17 cellular contexts compared by ENCODE assay signal in the genomic region with DNA sequence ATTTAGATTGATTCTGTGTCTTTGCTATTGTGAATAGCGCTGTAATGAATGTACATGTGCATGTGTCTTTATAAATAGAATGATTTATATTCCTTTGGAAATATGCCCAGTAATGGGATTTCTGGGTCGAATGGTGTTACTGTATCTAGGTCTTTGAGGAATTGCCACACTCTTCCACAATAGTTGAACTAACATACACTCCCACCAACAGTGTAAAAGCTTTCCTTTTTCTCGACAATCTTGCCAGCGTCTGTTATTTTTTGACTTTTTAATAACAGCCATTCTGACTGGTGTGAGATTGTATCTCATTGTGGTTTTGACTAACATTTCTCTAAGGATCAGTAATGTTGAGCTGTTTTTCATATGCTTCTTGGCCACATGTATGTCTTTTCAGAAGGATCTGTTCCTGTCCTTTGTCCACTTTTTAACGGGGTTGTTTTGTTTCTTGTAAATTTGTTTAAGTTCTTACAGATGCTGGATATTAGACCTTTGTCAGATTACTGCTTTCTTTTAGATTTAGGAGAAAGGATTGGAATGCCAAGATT.
DNase-seq lines count a peak whose midpoint lies in the region; ATAC-seq, FAIRE-seq and TF ChIP-seq lines count a peak whose summit lies in the region.
"Had no signal": no experiment of that assay in that cellular context is flagged by ENCODE, and none has a peak within 500 bp of the region (broad histone marks: within the 10 kb centered on the region; RNA-seq: fewer than 3 reads in every experiment).

No MANE protein-coding gene starts in this region.

- ATAC-seq in Right ventricle myocardium superior (ENCODE audit: poor library complexity) = no peak

- FAIRE-seq in keratinocyte (lab: Jason Lieb, UNC) = no peak
- FAIRE-seq: GM18507 had no signal

- CTCF ChIA-PET in BJ (lab: Yijun Ruan, JAX) = interaction anchor here (0.9 to 4.1 kb wide), 5 partner anchors 9 to 79 kb away, joined by 3 to 19 read pairs (median 3); no protein-coding TSS in a partner anchor

- no peak overlapping the region for H3K23ac ChIP-seq in mesendoderm (ENCODE audit: low read length)

- no peak overlapping the region for H3K56ac ChIP-seq in mesendoderm (ENCODE audit: low read length)

- no peak overlapping the region for H2BK120ac ChIP-seq in mesendoderm (ENCODE audit: low read depth, low read length)

- H3K79me2 ChIP-seq in keratinocyte (ENCODE audit: control insufficient read depth, insufficient read depth, low read length) (no peaks in the 10 kb centered on the region), mesendoderm (ENCODE audit: control insufficient read depth, insufficient read depth, low read length) (no peaks in the 10 kb centered on the region)

- no peak overlapping the region for H4K8ac ChIP-seq in mesendoderm (ENCODE audit: low read depth, low read length)

- H3K4me1 ChIP-seq in keratinocyte (ENCODE audit: control insufficient read depth, extremely low read depth, insufficient read depth, low read length) = no peaks in the 10 kb centered on the region
- no peaks in the 10 kb centered on the region for H3K4me1 ChIP-seq in mesendoderm (ENCODE audit: control insufficient read depth, low read depth, low read length)
- H3K4me1 ChIP-seq: SJCRH30 had no signal

- POLR2A ChIA-PET in BJ (lab: Charles Lee) = interaction anchor here (0.6 to 1.3 kb wide), 3 partner anchors 10 to 27 kb away, joined by 3 to 4 read pairs (median 3); no protein-coding TSS in a partner anchor

- H3K4me2 ChIP-seq in keratinocyte (ENCODE audit: control insufficient read depth, extremely low read depth, insufficient read depth, low read depth, low read length) (peak overlapping the region; percentile 13), mesendoderm (ENCODE audit: low read length) (no peak overlapping the region)

- no peak overlapping the region for H2BK5ac ChIP-seq in mesendoderm (ENCODE audit: low read length)

- H3K9me3 ChIP-seq in keratinocyte (ENCODE audit: control insufficient read depth, low read depth, low read length) = no peaks in the 10 kb centered on the region
- H3K9me3 ChIP-seq: SJCRH30, thoracic aorta had no signal

- H3K79me1 ChIP-seq in mesendoderm (ENCODE audit: low read length) = no peaks in the 10 kb centered on the region

- H3K36me3 ChIP-seq in BJ (ENCODE audit: control insufficient read depth, insufficient read depth, low read length) (no peaks in the 10 kb centered on the region), keratinocyte (ENCODE audit: control insufficient read depth in 2 of 2, extremely low read depth in 1 of 2, insufficient read depth in 2 of 2, low read length in 2 of 2) (no peaks in the 10 kb centered on the region), mesendoderm (ENCODE audit: control insufficient read depth, insufficient read depth, low read length) (no peaks in the 10 kb centered on the region)
- H3K36me3 ChIP-seq: SJCRH30, thoracic aorta had no signal

- no peak overlapping the region for H3K4ac ChIP-seq in mesendoderm (ENCODE audit: low read depth, low read length)

- no peaks in the 10 kb centered on the region for H4K20me1 ChIP-seq in keratinocyte (ENCODE audit: control insufficient read depth, extremely low read depth, insufficient read depth, low read length)

- no peaks in the 10 kb centered on the region for H3K9me1 ChIP-seq in keratinocyte (ENCODE audit: control insufficient read depth, extremely low read depth, insufficient read depth, low read length)

- intact Hi-C loops in Right ventricle myocardium superior (cut with DNase I) = no loop called here

- no peak overlapping the region for H2AK5ac ChIP-seq in mesendoderm (ENCODE audit: low read length)

- H3K9ac ChIP-seq in keratinocyte (ENCODE audit: control insufficient read depth, extremely low read depth, insufficient read depth, low read length) (no peak overlapping the region), mesendoderm (ENCODE audit: low read length) (no peak overlapping the region)

- H2BK15ac ChIP-seq in mesendoderm (replicated peaks; ENCODE audit: low read depth) = no peak overlapping the region

- H2AFZ ChIP-seq in keratinocyte (ENCODE audit: control insufficient read depth, low read length) = peak overlapping the region; percentile 62

- TF ChIP-seq CTCF in BJ (IDR thresholded peaks at IDR 0.05; ENCODE audit: insufficient read depth, low read depth, low read length) (no peak), cardiac fibroblast (IDR thresholded peaks at IDR 0.05; ENCODE audit: low read depth, low read length) (no peak), keratinocyte (optimal IDR thresholded peaks at IDR 0.05 in 1 of 3, IDR thresholded peaks at IDR 0.05 in 1 of 3, conservative IDR thresholded peaks at IDR 0.05 in 1 of 3; ENCODE audit: extremely low read depth in 1 of 3, insufficient read depth in 2 of 3, low read length in 3 of 3) (no peak), GM20000 (IDR thresholded peaks at IDR 0.05; ENCODE audit: extremely low read depth, missing control alignments) (no peak)

- dilution Hi-C loops in keratinocyte (cut with MboI; ENCODE audit: extremely low pct_ligation_motif_present, low sequenced_read_pairs) = no loop called here

- H3K18ac ChIP-seq in mesendoderm (ENCODE audit: low read length) = no peak overlapping the region

- H3K4me3 ChIP-seq in BJ (ENCODE audit: low read depth, low read length) (no peak overlapping the region), cardiac fibroblast (replicated peaks in 1 of 2; ENCODE audit: low read depth in 2 of 2, low read length in 2 of 2) (no peak overlapping the region), keratinocyte (ENCODE audit: control insufficient read depth in 2 of 3, extremely low read depth in 1 of 3, insufficient read depth in 2 of 3, low read depth in 1 of 3, low read length in 3 of 3) (no peak overlapping the region), mesendoderm (ENCODE audit: low read length) (no peak overlapping the region)
- H3K4me3 ChIP-seq: SJCRH30, thoracic aorta had no signal

- no peak overlapping the region for H4K5ac ChIP-seq in mesendoderm (ENCODE audit: low read length)

- H3K27ac ChIP-seq in keratinocyte (ENCODE audit: control insufficient read depth, insufficient read depth, low read length) (no peak overlapping the region), mesendoderm (ENCODE audit: low read depth, low read length) (no peak overlapping the region)
- H3K27ac ChIP-seq: SJCRH30, thoracic aorta had no signal

- H3K27me3 ChIP-seq in BJ (ENCODE audit: control insufficient read depth, insufficient read depth, low read length) (no peaks in the 10 kb centered on the region), keratinocyte (ENCODE audit: control insufficient read depth, extremely low read depth, insufficient read depth, low read length) (no peaks in the 10 kb centered on the region), mesendoderm (ENCODE audit: insufficient read depth, low read length, poor library complexity) (no peaks in the 10 kb centered on the region)
- H3K27me3 ChIP-seq: SJCRH30 had no signal

- DNase-seq in BJ (ENCODE audit: low read depth) (peak; percentile 56), NCI-H226 (peak; percentile 7), cardiac fibroblast (ENCODE audit: low read depth in 2 of 2) (peak; percentile 47 to 59), keratinocyte (ENCODE audit: low read depth, low spot score) (no peak), GM20000 (ENCODE audit: low spot score) (no peak), mesendoderm (no peak), Right ventricle myocardium superior (no peak)
- DNase-seq in activated effector memory CD4-positive, alpha-beta T cell treated with anti-CD3 and anti-CD28 coated beads, Interleukin-2, amount 50 U/mL, for 16 hours = no peak
- DNase-seq: activated CD4-positive, alpha-beta T cell treated with anti-CD3 and anti-CD28 coated beads, Interleukin-2, amount 50 U/mL, for 1 hour; activated T-cell treated with anti-CD3 and anti-CD28 coated beads, Interleukin-2, amount 50 U/mL, for 1 hour; cortex of kidney; naive B cell; NCI-H1092 treated with DMSO at 0.1 percent for 48 hours; SJCRH30; stimulated activated CD4-positive, alpha-beta T cell treated with anti-CD3 and anti-CD28 coated beads, Interleukin-2, amount 100 ng/mL, for 24 hours had no signal

- WGBS in mesendoderm (ENCODE audit: extremely low coverage, insufficient coverage, low lambda C conversion rate) = no CpG with 5 or more reads among the region's 5 CpGs

Comparison
In these comparisons a context has a peak if more than half of its experiments do, and no peak if none do; other contexts are left out.
1. DNase-seq: peak in BJ (single experiment), NCI-H226 (single experiment) and cardiac fibroblast (2 of 2); none in keratinocyte (single experiment), GM20000 (single experiment), mesendoderm (single experiment), Right ventricle myocardium superior (single experiment) and activated effector memory CD4-positive, alpha-beta T cell treated with anti-CD3 and anti-CD28 coated beads, Interleukin-2, amount 50 U/mL, for 16 hours (single experiment).